Comparison of ENCODE assay signal across 18 cellular contexts in genomic region chr14:59310644-59311043, GRCh38.
DNase-seq lines count a peak whose midpoint lies in the region; FAIRE-seq and TF ChIP-seq lines count a peak whose summit lies in the region.
"Had no signal": no experiment of that assay in that cellular context is flagged by ENCODE, and none has a peak within 500 bp of the region (broad histone marks: within the 10 kb centered on the region; RNA-seq: fewer than 3 reads in every experiment).

No MANE protein-coding gene starts in this region.

- no peaks in the 10 kb centered on the region for H4K20me1 ChIP-seq in mammary epithelial cell (ENCODE audit: insufficient read depth, low read length)
- no peaks in the 10 kb centered on the region for H4K20me1 ChIP-seq in Karpas-422 (ENCODE audit: insufficient read depth, low read depth, low read length)

- H3K4me1 ChIP-seq in mammary epithelial cell (ENCODE audit: insufficient read depth, low read length) (peaks cover 29% of the 10 kb centered on the region), kidney (ENCODE audit: control insufficient read depth in 1 of 2, insufficient read depth in 1 of 2, low read depth in 1 of 2, low read length in 2 of 2) (peaks cover 14 to 37% of the 10 kb centered on the region in 2 donors), Karpas-422 (ENCODE audit: low read length) (peaks cover 3% of the 10 kb centered on the region), small intestine (ENCODE audit: control insufficient read depth in 2 of 2, insufficient read depth in 1 of 2, low read depth in 1 of 2, low read length in 1 of 2) (peaks cover 0 to 2% of the 10 kb centered on the region in 2 donors)

- H3K4me3 Mint-ChIP-seq in MCF 10A (ENCODE audit: unreplicated experiment) = no peak overlapping the region
- H3K4me3 Mint-ChIP-seq: CD4-positive, CD25-positive, alpha-beta regulatory T cell; central memory CD8-positive, alpha-beta T cell; immature natural killer cell; stimulated activated naive CD8-positive, alpha-beta T cell treated with anti-CD3 and anti-CD28 coated beads, Interleukin-15, Interleukin-2, amounts not matched to agents 100 ng/mL and 50 ng/mL, for 24 hours had no signal

- in situ Hi-C loops in mammary epithelial cell (cut with MboI; ENCODE audit: low sequenced_read_pairs in 2 of 2) = no loop called here

- H3K27me3 ChIP-seq in mammary epithelial cell (ENCODE audit: insufficient read depth, low read length) (no peaks in the 10 kb centered on the region), Karpas-422 (ENCODE audit: low read length) (no peaks in the 10 kb centered on the region), small intestine (ENCODE audit: control insufficient read depth in 2 of 2, insufficient read depth in 2 of 2, low read length in 2 of 2) (no peaks in the 10 kb centered on the region)
- H3K27me3 ChIP-seq: spleen had no signal

- no peak overlapping the region for H3K27ac ChIP-seq in mammary epithelial cell (ENCODE audit: insufficient read depth, low read depth, low read length)
- H3K27ac ChIP-seq in kidney (ENCODE audit: low read depth in 2 of 2, low read length in 2 of 2) = no peak overlapping the region
- H3K27ac ChIP-seq in Karpas-422 (ENCODE audit: low read length) = no peak overlapping the region
- H3K27ac ChIP-seq in small intestine (ENCODE audit: low read depth in 1 of 2, low read length in 1 of 2) = no peak overlapping the region
- H3K27ac ChIP-seq: HL-60, spleen had no signal

- FAIRE-seq in kidney (lab: Jason Lieb, UNC) = peak; percentile 33
- FAIRE-seq in small intestine (lab: Jason Lieb, UNC) = no peak

- no peak for TF ChIP-seq CTCF in MCF 10A (IDR thresholded peaks at IDR 0.05; ENCODE audit: unreplicated experiment)
- no peak for TF ChIP-seq CTCF in mammary epithelial cell (conservative IDR thresholded peaks at IDR 0.05 in 1 of 2, IDR thresholded peaks at IDR 0.05 in 1 of 2; ENCODE audit: extremely low read depth in 1 of 2, insufficient read depth in 1 of 2, low read depth in 1 of 2, low read length in 2 of 2)
- TF ChIP-seq CTCF in kidney (IDR thresholded peaks at IDR 0.05; ENCODE audit: borderline replicate concordance, extremely low read depth, insufficient read depth) = no peak

- H3K9me3 Mint-ChIP-seq in MCF 10A (ENCODE audit: unreplicated experiment) = no peaks in the 10 kb centered on the region
- H3K9me3 Mint-ChIP-seq: CD4-positive, CD25-positive, alpha-beta regulatory T cell; central memory CD8-positive, alpha-beta T cell; immature natural killer cell; stimulated activated naive CD8-positive, alpha-beta T cell treated with anti-CD3 and anti-CD28 coated beads, Interleukin-15, Interleukin-2, amounts not matched to agents 100 ng/mL and 50 ng/mL, for 24 hours had no signal

- no peaks in the 10 kb centered on the region for H3K27me3 Mint-ChIP-seq in MCF 10A (ENCODE audit: insufficient read depth, unreplicated experiment)
- H3K27me3 Mint-ChIP-seq: CD4-positive, CD25-positive, alpha-beta regulatory T cell; central memory CD8-positive, alpha-beta T cell; stimulated activated naive CD8-positive, alpha-beta T cell treated with anti-CD3 and anti-CD28 coated beads, Interleukin-15, Interleukin-2, amounts not matched to agents 100 ng/mL and 50 ng/mL, for 24 hours had no signal

- H2AFZ ChIP-seq in mammary epithelial cell (ENCODE audit: low read depth, low read length) = no peak overlapping the region
- H2AFZ ChIP-seq in Karpas-422 (ENCODE audit: low read length) = no peak overlapping the region

- WGBS in mammary epithelial cell (ENCODE audit: low coverage, missing lambda C conversion rate) = 100% methylated on average over 3 of the region's 3 CpGs
- 67 to 79% (median 75%) methylated on average over 3 of the region's 3 CpGs for WGBS in small intestine, 3 donors

- no TSS peak for BruUV-seq in MCF 10A (replicated peaks; lab: Mats Ljungman, UMichigan)
- no TSS peak for BruUV-seq in mammary epithelial cell (replicated peaks; lab: Mats Ljungman, UMichigan)

- H3K9me3 ChIP-seq in mammary epithelial cell (replicated peaks; ENCODE audit: insufficient read depth, low read length) = no peaks in the 10 kb centered on the region
- H3K9me3 ChIP-seq in kidney (ENCODE audit: control insufficient read depth in 1 of 2, low read length in 2 of 2) = no peaks in the 10 kb centered on the region
- H3K9me3 ChIP-seq in Karpas-422 (ENCODE audit: low read length) = no peaks in the 10 kb centered on the region
- H3K9me3 ChIP-seq in small intestine (ENCODE audit: control insufficient read depth, low read depth) = no peaks in the 10 kb centered on the region
- H3K9me3 ChIP-seq: spleen had no signal

- no peak overlapping the region for H3K27ac Mint-ChIP-seq in MCF 10A (ENCODE audit: low read depth, unreplicated experiment)
- H3K27ac Mint-ChIP-seq: CD4-positive, CD25-positive, alpha-beta regulatory T cell; immature natural killer cell; stimulated activated naive CD8-positive, alpha-beta T cell treated with anti-CD3 and anti-CD28 coated beads, Interleukin-15, Interleukin-2, amounts not matched to agents 100 ng/mL and 50 ng/mL, for 24 hours had no signal

- peaks cover 7% of the 10 kb centered on the region for H3K36me3 Mint-ChIP-seq in MCF 10A (ENCODE audit: insufficient read depth, unreplicated experiment)
- H3K36me3 Mint-ChIP-seq: immature natural killer cell had no signal

- intact Hi-C loops in MCF 10A (cut with micrococcal nuclease) = no loop called here
- intact Hi-C loops in mammary epithelial cell (cut with micrococcal nuclease) = no loop called here
- intact Hi-C loops in kidney (cut with DNase I) = no loop called here

- peaks cover 19% of the 10 kb centered on the region for H3K4me1 Mint-ChIP-seq in MCF 10A (ENCODE audit: insufficient read depth, unreplicated experiment)
- H3K4me1 Mint-ChIP-seq: central memory CD8-positive, alpha-beta T cell had no signal

- no peaks in the 10 kb centered on the region for H3K9me2 ChIP-seq in Karpas-422 (replicated peaks; ENCODE audit: insufficient read depth, low read length)

- CTCF ChIA-PET in MCF 10A (lab: Yijun Ruan, JAX) (interaction anchor here (0.7 kb wide), 1 partner anchor 20 kb away, joined by 5 read pairs; no protein-coding TSS in a partner anchor), mammary epithelial cell (lab: Charles Lee; ENCODE audit: low non-redundant PET) (no interaction called here)

- H3K36me3 ChIP-seq in mammary epithelial cell (ENCODE audit: insufficient read depth, low read length) (no peaks in the 10 kb centered on the region), kidney (ENCODE audit: control insufficient read depth in 1 of 2, insufficient read depth in 2 of 2, low read length in 2 of 2) (no peaks in the 10 kb centered on the region), Karpas-422 (ENCODE audit: insufficient read depth, low read length) (no peaks in the 10 kb centered on the region), small intestine (ENCODE audit: control insufficient read depth in 2 of 2, insufficient read depth in 2 of 2, low read length in 2 of 2) (no peaks in the 10 kb centered on the region)
- H3K36me3 ChIP-seq: spleen had no signal

- DNase-seq in MCF 10A (ENCODE audit: unreplicated experiment) = peak; percentile 5
- no peak for DNase-seq in mammary epithelial cell
- DNase-seq in SK-N-DZ (ENCODE audit: low spot score) = peak; percentile 44
- DNase-seq in kidney = no peak
- DNase-seq in Karpas-422 = no peak
- DNase-seq in small intestine = no peak
- no peak for DNase-seq in DMS114 treated with DMSO at 0.1 percent for 48 hours (lab: John Stamatoyannopoulos, UW; ENCODE audit: unreplicated experiment)
- DNase-seq in GM19240 (ENCODE audit: insufficient read length, low spot score) = no peak
- DNase-seq: 8988T; activated T-cell treated with anti-CD3 and anti-CD28 coated beads for 4 hours; CD4-positive, CD25-positive, alpha-beta regulatory T cell; immature natural killer cell; NCI-H2029 treated with DMSO at 0.1 percent for 48 hours; NCI-H69; spleen had no signal

- dilution Hi-C loops in mammary epithelial cell (cut with HindIII; ENCODE audit: low sequenced_read_pairs) = no loop called here

- H3K4me3 ChIP-seq in mammary epithelial cell (replicated peaks in 1 of 3; ENCODE audit: insufficient read depth in 1 of 3, low read depth in 2 of 3, low read length in 3 of 3) (no peak overlapping the region), kidney (ENCODE audit: low read length in 2 of 2) (no peak overlapping the region), Karpas-422 (ENCODE audit: low read length) (no peak overlapping the region), small intestine (ENCODE audit: low read depth in 1 of 2, low read length in 2 of 2) (no peak overlapping the region)
- H3K4me3 ChIP-seq: spleen had no signal

- H3K9ac ChIP-seq in mammary epithelial cell (ENCODE audit: insufficient read depth, low read length) = no peak overlapping the region
- H3K9ac ChIP-seq in kidney (ENCODE audit: low read length in 2 of 2) = no peak overlapping the region
- H3K9ac ChIP-seq in Karpas-422 (ENCODE audit: low read length) = no peak overlapping the region

- POLR2A ChIA-PET in MCF 10A (lab: Yijun Ruan, JAX) = interaction anchor here (1.1 kb wide), 1 partner anchor 15 kb away, joined by 5 read pairs; no protein-coding TSS in a partner anchor

- no peak overlapping the region for H3K4me2 ChIP-seq in mammary epithelial cell (ENCODE audit: insufficient read depth, low read depth, low read length)
- H3K4me2 ChIP-seq in Karpas-422 (ENCODE audit: low read depth, low read length, poor library complexity, severe bottlenecking) = no peak overlapping the region

- H3K79me2 ChIP-seq in mammary epithelial cell (ENCODE audit: insufficient read depth, low read length) (peaks cover 4% of the 10 kb centered on the region), Karpas-422 (ENCODE audit: low read length) (no peaks in the 10 kb centered on the region)

Comparison
In these comparisons a context has a peak if more than half of its experiments do, and no peak if none do; other contexts are left out.
1. DNase-seq: peak in MCF 10A (single experiment) and SK-N-DZ (single experiment); none in mammary epithelial cell (single experiment), kidney (single experiment), Karpas-422 (single experiment), small intestine (single experiment), DMS114 treated with DMSO at 0.1 percent for 48 hours (single experiment) and GM19240 (single experiment).